ENCODE assay signal across 14 cellular contexts in genomic region chr6:2763345-2763841, GRCh38. TPM values are rescaled to one million over a fixed set of nuclear protein-coding genes. Genes with fewer than 3 reads are reported as not detected.
DNase-seq lines count a peak whose midpoint lies in the region; ATAC-seq, FAIRE-seq and TF ChIP-seq lines count a peak whose summit lies in the region.
"Had no signal": no experiment of that assay in that cellular context is flagged by ENCODE, and none has a peak within 500 bp of the region (broad histone marks: within the 10 kb centered on the region; RNA-seq: fewer than 3 reads in every experiment).

No MANE protein-coding gene starts in this region.

- 98% methylated on average over 16 of the region's 36 CpGs for WGBS in A549 (ENCODE audit: missing lambda C conversion rate)
- 89 to 91% methylated on average over 36 of the region's 36 CpGs for WGBS in lung, 2 donors

- intact Hi-C loops in Caco-2 (cut with micrococcal nuclease; ENCODE audit: unreplicated experiment) = loop anchor here (10.0 kb wide), 1 partner anchor 301 kb away; the partner anchor contains the start of gene RIPK1

- H3K4me1 ChIP-seq in A549 = peaks cover 13% of the 10 kb centered on the region; the same call in 2 of the 3 replicates
- no peaks in the 10 kb centered on the region; the same call in 1 of the 2 replicates for H3K4me1 ChIP-seq in Caco-2
- peaks cover 0 to 6% of the 10 kb centered on the region in 2 donors for H3K4me1 ChIP-seq in lung (ENCODE audit: control insufficient read depth in 2 of 2, insufficient read depth in 2 of 2, low read length in 2 of 2)

- no peak for TF ChIP-seq POLR2A in A549 (IDR thresholded peaks at IDR 0.05; ENCODE audit: low read length)

- no peak for DNase-seq in A549 (ENCODE audit: low read depth in 1 of 2, low spot score in 1 of 2)
- no peak for DNase-seq in Caco-2
- no peak for DNase-seq in WTC11 (ENCODE audit: low spot score)
- peak; percentile 47 for DNase-seq in lung (ENCODE audit: low spot score)
- no peak for DNase-seq in immature natural killer cell
- DNase-seq in DMS53 (lab: John Stamatoyannopoulos, UW) = no peak
- DNase-seq in NCI-H510A treated with DMSO at 0.1 percent for 48 hours (lab: John Stamatoyannopoulos, UW) = no peak
- DNase-seq: activated CD8-positive, alpha-beta memory T cell treated with anti-CD3 and anti-CD28 coated beads, Interleukin-2, amount 50 U/mL, for 4 hours; cerebellar nuclear complex had no signal

- H3K27me3 ChIP-seq in Caco-2 (replicated peaks; ENCODE audit: control insufficient read depth, insufficient read depth, low read length) (no peaks in the 10 kb centered on the region), lung (ENCODE audit: control insufficient read depth, insufficient read depth) (no peaks in the 10 kb centered on the region)
- H3K27me3 ChIP-seq: BLaER1 treated with 17β-estradiol and CSF1 and Interleukin-3, amounts not matched to agents 10 nM and 100 nM had no signal

- no TSS peak for BruUV-seq in Caco-2 (replicated peaks; lab: Mats Ljungman, UMichigan)

- CTCF ChIA-PET in A549 (lab: Yijun Ruan, JAX) = interaction anchor here (0.7 to 2.4 kb wide), 6 partner anchors 10 to 189 kb away, joined by 3 to 16 read pairs (median 4); partner anchors contain the start of gene MYLK4
- CTCF ChIA-PET in Caco-2 (lab: Charles Lee) = interaction anchor here (0.6 to 1.2 kb wide), 3 partner anchors 14 to 175 kb away, joined by 3 to 4 read pairs (median 3); no protein-coding TSS in a partner anchor
- CTCF ChIA-PET in WTC11 (lab: Charles Lee) = interaction anchor here (0.9 to 2.3 kb wide), 7 partner anchors 13 to 189 kb away, joined by 3 to 15 read pairs (median 6); partner anchors contain the start of gene MYLK4

- H3K4me3 Mint-ChIP-seq in Caco-2 (ENCODE audit: unreplicated experiment) = peak overlapping the region; percentile 72
- peak overlapping the region; percentile 12; the same call in 1 of the 2 replicates for H3K4me3 Mint-ChIP-seq in WTC11
- H3K4me3 Mint-ChIP-seq in immature natural killer cell = no peak overlapping the region

- peak overlapping the region; percentile 94 for H3K4me2 ChIP-seq in A549

- peak overlapping the region; percentile 72 for H3K4me3 ChIP-seq in A549
- H3K4me3 ChIP-seq in Caco-2 (ENCODE audit: low read depth, low read length) = no peak overlapping the region
- H3K4me3 ChIP-seq in lung = no peak overlapping the region

- no peak for TF ChIP-seq EP300 in A549 (IDR thresholded peaks at IDR 0.05)

- peaks cover 14% of the 10 kb centered on the region for H3K4me1 Mint-ChIP-seq in Caco-2 (ENCODE audit: low read depth, unreplicated experiment)
- peaks cover 22% of the 10 kb centered on the region for H3K4me1 Mint-ChIP-seq in WTC11
- H3K4me1 Mint-ChIP-seq in immature natural killer cell = peaks cover 32 to 37% of the 10 kb centered on the region in 2 donors

- no peaks in the 10 kb centered on the region for H3K9me3 ChIP-seq in A549
- H3K9me3 ChIP-seq in Caco-2 = no peaks in the 10 kb centered on the region
- H3K9me3 ChIP-seq in lung (ENCODE audit: control insufficient read depth in 2 of 2, insufficient read depth in 1 of 2, low read length in 1 of 2) = no peaks in the 10 kb centered on the region
- H3K9me3 ChIP-seq: thoracic aorta had no signal

- POLR2A ChIA-PET in A549 (lab: Yijun Ruan, JAX) = interaction anchor here (1.4 kb wide), 1 partner anchor 13 kb away, joined by 6 read pairs; the partner anchor contains the start of gene MYLK4
- POLR2A ChIA-PET in Caco-2 (lab: Charles Lee) = interaction anchor here (0.6 kb wide), 1 partner anchor 199 kb away, joined by 3 read pairs; no protein-coding TSS in a partner anchor
- POLR2A ChIA-PET in WTC11 (lab: Charles Lee) = no interaction called here

- H3K27ac ChIP-seq in A549 (peak overlapping the region; percentile 94 to 95), lung (ENCODE audit: low read depth in 1 of 2, low read length in 1 of 2) (peak overlapping the region in 1 of 2 donors; percentile 18)

- no peak for FAIRE-seq in A549 (lab: Jason Lieb, UNC)
- FAIRE-seq: GM12878, HTR-8/SVneo, islet of Langerhans had no signal

- ATAC-seq in A549 = no peak
- ATAC-seq in WTC11 = no peak
- ATAC-seq in lung (ENCODE audit: insufficient read depth, low FRiP score) = no peak
- ATAC-seq: GM12878 had no signal

- TF ChIP-seq RAD21 in A549 (conservative IDR thresholded peaks at IDR 0.05 in 1 of 2, IDR thresholded peaks at IDR 0.05 in 1 of 2) = no peak

- H3K27ac Mint-ChIP-seq in Caco-2 (ENCODE audit: unreplicated experiment) (no peak overlapping the region), WTC11 (no peak overlapping the region), immature natural killer cell (peak overlapping the region in 1 of 6 donors; percentile 16)

- H3K36me3 Mint-ChIP-seq in Caco-2 (ENCODE audit: insufficient read depth, unreplicated experiment) (peaks cover 5% of the 10 kb centered on the region), WTC11 (no peaks in the 10 kb centered on the region), immature natural killer cell (no peaks in the 10 kb centered on the region)

- no peak for TF ChIP-seq CTCF in A549 (IDR thresholded peaks at IDR 0.05)
- no peak for TF ChIP-seq CTCF in Caco-2 (IDR thresholded peaks at IDR 0.05; ENCODE audit: insufficient read depth in 1 of 2, low read depth in 1 of 2, low read length in 1 of 2, severe bottlenecking in 1 of 2, unreplicated experiment in 1 of 2)
- no peak for TF ChIP-seq CTCF in WTC11 (IDR thresholded peaks at IDR 0.05)
- no peak for TF ChIP-seq CTCF in lung (IDR thresholded peaks at IDR 0.05; ENCODE audit: control extremely low read depth, extremely low read depth)

- peaks cover 9% of the 10 kb centered on the region for H3K9me3 Mint-ChIP-seq in Caco-2 (ENCODE audit: unreplicated experiment)
- H3K9me3 Mint-ChIP-seq in WTC11 = peaks cover 21% of the 10 kb centered on the region
- no peaks in the 10 kb centered on the region for H3K9me3 Mint-ChIP-seq in immature natural killer cell

- H3K36me3 ChIP-seq in Caco-2 (ENCODE audit: control insufficient read depth, insufficient read depth, low read length) (no peaks in the 10 kb centered on the region), lung (ENCODE audit: control insufficient read depth in 2 of 2, insufficient read depth in 2 of 2, low read length in 2 of 2) (no peaks in the 10 kb centered on the region)
- H3K36me3 ChIP-seq: thoracic aorta had no signal

- H3K27me3 Mint-ChIP-seq in Caco-2 (ENCODE audit: insufficient read depth, unreplicated experiment) (no peaks in the 10 kb centered on the region), WTC11 (ENCODE audit: low read depth) (no peaks in the 10 kb centered on the region), immature natural killer cell (ENCODE audit: low read depth in 3 of 3) (peaks cover 7 to 18% (median 9%) of the 10 kb centered on the region in 3 donors)

TF ChIP-seq in A549, 52 proteins besides CTCF, POLR2A, EP300 and RAD21 (continues in another document):
- TF ChIP-seq MAX (IDR thresholded peaks at IDR 0.05) (no peak), ZSCAN20 (CRISPR knock-in tag; IDR thresholded peaks at IDR 0.05) (no peak), JUNB (IDR thresholded peaks at IDR 0.05) (no peak)
- TF ChIP-seq, protein P1, sequence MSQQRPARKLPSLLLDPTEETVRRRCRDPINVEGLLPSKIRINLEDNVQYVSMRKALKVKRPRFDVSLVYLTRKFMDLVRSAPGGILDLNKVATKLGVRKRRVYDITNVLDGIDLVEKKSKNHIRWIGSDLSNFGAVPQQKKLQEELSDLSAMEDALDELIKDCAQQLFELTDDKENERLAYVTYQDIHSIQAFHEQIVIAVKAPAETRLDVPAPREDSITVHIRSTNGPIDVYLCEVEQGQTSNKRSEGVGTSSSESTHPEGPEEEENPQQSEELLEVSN (IDR thresholded peaks at IDR 0.05; ENCODE audit: borderline replicate concordance, low read depth) = no peak

TF ChIP-seq in WTC11, 78 proteins besides CTCF, POLR2A, EP300 and RAD21 (continues in another document):
- TF ChIP-seq NFYB (CRISPR knock-in tag; conservative IDR thresholded peaks at IDR 0.05; ENCODE audit: low read depth) = no peak
- TF ChIP-seq, protein P2, sequence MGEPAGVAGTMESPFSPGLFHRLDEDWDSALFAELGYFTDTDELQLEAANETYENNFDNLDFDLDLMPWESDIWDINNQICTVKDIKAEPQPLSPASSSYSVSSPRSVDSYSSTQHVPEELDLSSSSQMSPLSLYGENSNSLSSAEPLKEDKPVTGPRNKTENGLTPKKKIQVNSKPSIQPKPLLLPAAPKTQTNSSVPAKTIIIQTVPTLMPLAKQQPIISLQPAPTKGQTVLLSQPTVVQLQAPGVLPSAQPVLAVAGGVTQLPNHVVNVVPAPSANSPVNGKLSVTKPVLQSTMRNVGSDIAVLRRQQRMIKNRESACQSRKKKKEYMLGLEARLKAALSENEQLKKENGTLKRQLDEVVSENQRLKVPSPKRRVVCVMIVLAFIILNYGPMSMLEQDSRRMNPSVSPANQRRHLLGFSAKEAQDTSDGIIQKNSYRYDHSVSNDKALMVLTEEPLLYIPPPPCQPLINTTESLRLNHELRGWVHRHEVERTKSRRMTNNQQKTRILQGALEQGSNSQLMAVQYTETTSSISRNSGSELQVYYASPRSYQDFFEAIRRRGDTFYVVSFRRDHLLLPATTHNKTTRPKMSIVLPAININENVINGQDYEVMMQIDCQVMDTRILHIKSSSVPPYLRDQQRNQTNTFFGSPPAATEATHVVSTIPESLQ (CRISPR knock-in tag; IDR thresholded peaks at IDR 0.05) = no peak

RNA-seq across cellular contexts. Expression of gene WRNIP1, which starts 1.8 kb away (rescaled TPM):
- 27.7 and 34.6 TPM in 2 replicates for polyA plus RNA-seq in A549 (2011; rRNA removed)
- polyA plus RNA-seq in A549 (2012; cell fraction: cytosol; rRNA removed) = 41.3 and 45.5 TPM in 2 replicates
- polyA plus RNA-seq in A549 (2012; cell fraction: nucleus; rRNA removed) = 41.6 and 48.5 TPM in 2 replicates
- polyA plus RNA-seq in A549 (2017; fragmentation: RNase III; extraction: RNeasy Plus Mini Kit Qiagen cat#74134 plus additional on column Dnase treatment) = 32.2 to 32.8 TPM (median 32.3 TPM) in 3 replicates
- 22.9 and 29.5 TPM in 2 replicates for polyA minus RNA-seq in A549 (2011; rRNA and poly(A)+ RNA removed)
- total RNA-seq in Caco-2 (2022) = 46.5 and 51.7 TPM in 2 replicates
- 33.8 to 36.3 TPM (median 36.2 TPM) in 3 replicates for total RNA-seq in WTC11 (2021)
- 10 to 100 TPM; 36.8 to 48.6 TPM for total RNA-seq in lung
- 10 to 100 TPM; 36.8 to 56.0 TPM for polyA plus RNA-seq in lung
- 10 to 100 TPM; 25.5 to 43.3 (median 26.4) TPM for polyA plus RNA-seq in immature natural killer cell

RNA-seq across cellular contexts. Expression of gene MYLK4, which starts 12.7 kb away (rescaled TPM):
- polyA plus RNA-seq in A549 (2011; rRNA removed) (0.21 and 0.32 TPM in 2 replicates), A549 (2017; fragmentation: RNase III; extraction: RNeasy Plus Mini Kit Qiagen cat#74134 plus additional on column Dnase treatment) (0.14 to 0.16 TPM (median 0.14 TPM) in 3 replicates), lung (1 to 10 TPM in 1 of 2 donors, under 1 TPM in 1; 0.27 to 1.2 TPM), immature natural killer cell (under 1 TPM in 2 of 3 donors, not detected in 1; 0.09 to 0.17 TPM)
- polyA plus RNA-seq in A549 (2012; cell fraction: cytosol; rRNA removed) = 0.03 TPM in 2 replicates
- 0.05 and 0.10 TPM in 2 replicates for polyA plus RNA-seq in A549 (2012; cell fraction: nucleus; rRNA removed)
- 0.10 and 0.21 TPM in 2 replicates for polyA minus RNA-seq in A549 (2011; rRNA and poly(A)+ RNA removed)
- total RNA-seq in Caco-2 (2022) (0.65 and 0.75 TPM in 2 replicates), WTC11 (2021) (0.05 to 0.13 TPM (median 0.11 TPM) in 3 replicates), lung (1 to 10 TPM in 1 of 2 donors, under 1 TPM in 1; 0.86 to 1.6 TPM)

Comparison
In these comparisons a context has a peak if more than half of its experiments do, and no peak if none do; other contexts are left out.
1. H3K4me3 Mint-ChIP-seq: peak in Caco-2 (single experiment) and WTC11 (single experiment); none in immature natural killer cell (0 of 5).